In the genomic region with DNA sequence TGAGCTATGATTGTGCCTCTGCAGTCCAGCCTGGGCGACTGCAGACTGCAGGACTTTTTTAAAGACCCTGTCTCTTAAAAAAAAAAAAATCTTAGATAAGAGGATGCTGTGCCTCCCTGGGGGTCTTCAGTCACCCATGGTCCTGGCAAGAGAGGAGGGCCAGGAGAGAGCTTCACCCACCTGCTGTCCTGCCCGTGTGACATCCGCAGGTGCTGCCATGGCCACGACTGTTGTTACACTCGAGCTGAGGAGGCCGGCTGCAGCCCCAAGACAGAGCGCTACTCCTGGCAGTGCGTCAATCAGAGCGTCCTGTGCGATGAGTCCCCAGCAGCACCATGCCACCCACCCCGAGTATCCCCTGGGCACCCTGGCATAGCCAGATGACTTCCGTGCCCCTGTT, we compare ENCODE assay signal across 8 cellular contexts. TPM values are rescaled to one million over a fixed set of nuclear protein-coding genes. Genes with fewer than 3 reads are reported as not detected.
DNase-seq lines count a peak whose midpoint lies in the region; ATAC-seq and TF ChIP-seq lines count a peak whose summit lies in the region.
"Not testable (repeated sequence)": the region's sequence is repeated elsewhere in the genome, so short reads cannot be mapped to it uniquely, and the experiment has no call there.

No MANE protein-coding gene starts in this region.

- not testable (repeated sequence) for H3K36me3 Mint-ChIP-seq in T-helper 17 cell (ENCODE audit: low read depth); activated CD8-positive, alpha-beta memory T cell treated with anti-CD3 and anti-CD28 coated beads, Interleukin-2, amount 10 ng/mL, durations not matched to agents 7 days and 5 days

- H3K4me3 Mint-ChIP-seq in T-helper 17 cell; activated CD8-positive, alpha-beta memory T cell treated with anti-CD3 and anti-CD28 coated beads, Interleukin-2, amount 10 ng/mL, durations not matched to agents 7 days and 5 days: not testable (repeated sequence)

- H3K27ac ChIP-seq in BLaER1, body of pancreas, lower lobe of right lung, suprapubic skin: not testable (repeated sequence)

- TF ChIP-seq POLR2A in body of pancreas (IDR thresholded peaks at IDR 0.05); suprapubic skin (IDR thresholded peaks at IDR 0.05): not testable (repeated sequence)

- H3K27ac Mint-ChIP-seq in T-helper 17 cell; activated CD8-positive, alpha-beta memory T cell treated with anti-CD3 and anti-CD28 coated beads, Interleukin-2, amount 10 ng/mL, durations not matched to agents 7 days and 5 days: not testable (repeated sequence)

- CTCF ChIA-PET in activated CD8-positive, alpha-beta memory T cell treated with anti-CD3 and anti-CD28 coated beads, Interleukin-2, amount 10 ng/mL, durations not matched to agents 7 days and 5 days (lab: Charles Lee) = not testable (repeated sequence)

- H3K9ac ChIP-seq in BLaER1 = not testable (repeated sequence)

- TF ChIP-seq EP300 in suprapubic skin (IDR thresholded peaks at IDR 0.05) = not testable (repeated sequence)

- H3K27me3 Mint-ChIP-seq in T-helper 17 cell; activated CD8-positive, alpha-beta memory T cell treated with anti-CD3 and anti-CD28 coated beads, Interleukin-2, amount 10 ng/mL, durations not matched to agents 7 days and 5 days: not testable (repeated sequence)

- not testable (repeated sequence) for H3K36me3 ChIP-seq in BLaER1; body of pancreas (replicated peaks in 1 of 2; ENCODE audit: insufficient read depth in 1 of 2, low read depth in 2 of 2); lower lobe of right lung; suprapubic skin

- intact Hi-C loops in body of pancreas (cut with DNase I); left ventricle myocardium superior (cut with micrococcal nuclease); lower lobe of right lung (cut with DNase I); posterior vena cava (cut with DNase I): not testable (repeated sequence)

- H4K20me1 ChIP-seq in BLaER1 = not testable (repeated sequence)

- WGBS in body of pancreas, 2 donors = 76% methylated on average over 7 of the region's 12 CpGs; no CpG with 5 or more reads in 1 of the 2 donors
- WGBS in suprapubic skin = 70% methylated on average over 4 of the region's 12 CpGs

- H3K4me2 ChIP-seq in BLaER1 = peak overlapping the region; percentile 60

- ATAC-seq in T-helper 17 cell; activated CD8-positive, alpha-beta memory T cell treated with anti-CD3 and anti-CD28 coated beads, Interleukin-2, amount 10 ng/mL, durations not matched to agents 7 days and 5 days; body of pancreas; left ventricle myocardium superior; lower lobe of right lung: not testable (repeated sequence)

- TF ChIP-seq CTCF in body of pancreas (IDR thresholded peaks at IDR 0.05); lower lobe of right lung (IDR thresholded peaks at IDR 0.05); suprapubic skin (IDR thresholded peaks at IDR 0.05): not testable (repeated sequence)

- H3K9me3 Mint-ChIP-seq in activated CD8-positive, alpha-beta memory T cell treated with anti-CD3 and anti-CD28 coated beads, Interleukin-2, amount 10 ng/mL, durations not matched to agents 7 days and 5 days (ENCODE audit: low read depth) = not testable (repeated sequence)

- peak in 2 of 3 donors; percentile 0 to 6 for DNase-seq in T-helper 17 cell
- peak; percentile 38 for DNase-seq in activated CD8-positive, alpha-beta memory T cell treated with anti-CD3 and anti-CD28 coated beads, Interleukin-2, amount 10 ng/mL, durations not matched to agents 7 days and 5 days
- peak in 3 of 4 donors; percentile 0 to 15 (median 3) for DNase-seq in body of pancreas
- DNase-seq in left ventricle myocardium superior = peak; percentile 9
- peak; percentile 44 for DNase-seq in lower lobe of right lung
- DNase-seq in posterior vena cava (ENCODE audit: low spot score) = peak; percentile 57
- DNase-seq in suprapubic skin (ENCODE audit: low spot score in 2 of 2) = peak; percentile 29 to 76

- not testable (repeated sequence) for H3K9me3 ChIP-seq in BLaER1; T-helper 17 cell (ENCODE audit: control insufficient read depth, low read length, poor library complexity, severe bottlenecking); body of pancreas; lower lobe of right lung; suprapubic skin

- H3K27me3 ChIP-seq in BLaER1; body of pancreas; lower lobe of right lung (ENCODE audit: low read depth); suprapubic skin: not testable (repeated sequence)

- not testable (repeated sequence) for H3K4me3 ChIP-seq in BLaER1, body of pancreas, lower lobe of right lung, suprapubic skin

- not testable (repeated sequence) for H3K4me1 Mint-ChIP-seq in T-helper 17 cell; activated CD8-positive, alpha-beta memory T cell treated with anti-CD3 and anti-CD28 coated beads, Interleukin-2, amount 10 ng/mL, durations not matched to agents 7 days and 5 days

- not testable (repeated sequence) for H3K4me1 ChIP-seq in BLaER1, body of pancreas, lower lobe of right lung, suprapubic skin

RNA-seq across cellular contexts. Expression of a gene that starts 22.6 kb away (rescaled TPM):
- 1 to 10 TPM; 1.0 to 1.7 TPM for total RNA-seq in T-helper 17 cell
- 1 to 10 TPM; 1.4 to 2.2 TPM for total RNA-seq in activated CD8-positive, alpha-beta memory T cell treated with anti-CD3 and anti-CD28 coated beads, Interleukin-2, amount 10 ng/mL, durations not matched to agents 7 days and 5 days
- 1 to 10 TPM; 1.8 to 6.3 TPM for total RNA-seq in body of pancreas
- 2.7 TPM for total RNA-seq in left ventricle myocardium superior
- 20.7 TPM for total RNA-seq in lower lobe of right lung
- 10 to 100 TPM in 1 of 2 donors, 1 to 10 TPM in 1; 4.7 to 16.6 TPM for total RNA-seq in posterior vena cava
- total RNA-seq in suprapubic skin = 10 to 100 TPM in 1 of 4 donors, 1 to 10 TPM in 3; 5.0 to 11.0 (median 9.0) TPM

RNA-seq across cellular contexts. Expression of a gene that starts 23.9 kb away (rescaled TPM):
- 100 to 1,000 TPM; 124 to 164 TPM for total RNA-seq in T-helper 17 cell
- total RNA-seq in activated CD8-positive, alpha-beta memory T cell treated with anti-CD3 and anti-CD28 coated beads, Interleukin-2, amount 10 ng/mL, durations not matched to agents 7 days and 5 days = 100 to 1,000 TPM in 1 of 2 experiments, 10 to 100 TPM in 1; 95.3 to 139 TPM
- 10 to 100 TPM; 16.5 to 47.2 TPM for total RNA-seq in body of pancreas
- 20.4 TPM for total RNA-seq in left ventricle myocardium superior
- total RNA-seq in lower lobe of right lung = 53.1 TPM
- 10 to 100 TPM; 40.9 to 53.8 TPM for total RNA-seq in posterior vena cava
- total RNA-seq in suprapubic skin = 100 to 1,000 TPM in 2 of 4 donors, 10 to 100 TPM in 2; 29.3 to 311 (median 86.3) TPM

RNA-seq across cellular contexts. Expression of a gene that starts 27.9 kb away (rescaled TPM):
- total RNA-seq in T-helper 17 cell (10 to 100 TPM; 29.7 to 31.9 TPM), body of pancreas (10 to 100 TPM; 20.8 to 52.7 TPM), left ventricle myocardium superior (12.5 TPM), lower lobe of right lung (31.7 TPM), posterior vena cava (10 to 100 TPM; 15.1 to 22.3 TPM), suprapubic skin (10 to 100 TPM; 14.3 to 41.9 (median 30.7) TPM)
- 10 to 100 TPM; 34.9 to 51.6 TPM for total RNA-seq in activated CD8-positive, alpha-beta memory T cell treated with anti-CD3 and anti-CD28 coated beads, Interleukin-2, amount 10 ng/mL, durations not matched to agents 7 days and 5 days

RNA-seq across cellular contexts. Expression of a gene that starts 28.1 kb away (rescaled TPM):
- total RNA-seq in T-helper 17 cell (10 to 100 TPM in 1 of 2 donors, 1 to 10 TPM in 1; 9.3 to 11.0 TPM), body of pancreas (10 to 100 TPM in 1 of 2 donors, 1 to 10 TPM in 1; 5.2 to 16.2 TPM), left ventricle myocardium superior (4.3 TPM), lower lobe of right lung (4.4 TPM), posterior vena cava (1 to 10 TPM; 7.1 to 7.8 TPM), suprapubic skin (10 to 100 TPM; 11.3 to 24.0 (median 16.9) TPM)
- total RNA-seq in activated CD8-positive, alpha-beta memory T cell treated with anti-CD3 and anti-CD28 coated beads, Interleukin-2, amount 10 ng/mL, durations not matched to agents 7 days and 5 days = 10 to 100 TPM; 11.0 to 12.3 TPM

Comparison
In these comparisons a context has a peak if more than half of its experiments do, and no peak if none do; other contexts are left out.
1. DNase-seq: peak in every context shown above with its lines; median percentile 57 in posterior vena cava; 52 in suprapubic skin; 44 in lower lobe of right lung; 38 in activated CD8-positive, alpha-beta memory T cell treated with anti-CD3 and anti-CD28 coated beads, Interleukin-2, amount 10 ng/mL, durations not matched to agents 7 days and 5 days; 9 in left ventricle myocardium superior; 3 in T-helper 17 cell; 3 in body of pancreas.